In the genomic region with DNA sequence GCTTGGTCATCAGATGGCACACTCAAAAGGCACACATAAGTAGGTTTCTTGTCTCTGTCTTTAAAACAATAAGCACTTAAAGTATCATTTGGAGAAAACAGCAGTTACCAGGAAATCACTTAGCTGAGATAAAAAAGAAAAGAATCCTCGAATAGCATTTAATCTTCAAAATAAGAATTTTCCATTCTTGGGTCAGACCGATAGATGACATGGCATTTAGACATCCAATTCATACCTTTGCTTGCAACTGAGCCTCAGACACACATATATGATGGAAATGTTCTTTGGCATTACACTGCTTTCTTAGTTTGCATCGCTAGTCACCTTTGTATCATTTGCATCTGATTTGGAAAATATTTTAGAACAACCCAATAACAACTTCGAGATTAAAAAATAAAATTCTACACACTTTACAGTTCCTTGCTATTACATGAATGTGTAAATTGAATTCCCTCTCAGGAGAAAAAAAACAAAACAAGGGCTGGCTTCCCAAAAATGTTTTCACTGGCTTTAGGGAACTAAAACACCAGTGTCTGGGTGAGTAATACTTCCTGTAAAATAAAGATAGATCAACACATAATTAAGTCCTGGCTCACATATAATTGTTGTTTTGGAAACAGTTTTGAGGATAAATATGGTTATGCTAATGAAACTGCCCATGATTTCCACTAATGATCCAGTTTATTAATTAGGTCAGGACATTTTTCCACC, we compare ENCODE assay signal across 8 cellular contexts. TPM values are rescaled to one million over a fixed set of nuclear protein-coding genes. Genes with fewer than 3 reads are reported as not detected.
DNase-seq lines count a peak whose midpoint lies in the region; ATAC-seq and TF ChIP-seq lines count a peak whose summit lies in the region.

No MANE protein-coding gene starts in this region.

- peak overlapping the region; percentile 98 for H3K27ac Mint-ChIP-seq in mesothelial cell of epicardium

- peaks cover 32% of the 10 kb centered on the region for H3K4me1 Mint-ChIP-seq in mesothelial cell of epicardium

- no peak for DNase-seq in heart right ventricle
- DNase-seq in left cardiac atrium, result no peak
- DNase-seq in cardiac fibroblast (ENCODE audit: low read depth in 2 of 2), result peak; percentile 33 to 36
- DNase-seq in mesothelial cell of epicardium (ENCODE audit: low spot score in 2 of 2, unreplicated experiment in 2 of 2), result no peak
- DNase-seq in upper lobe of right lung, result no peak
- DNase-seq in NCI-H510A treated with DMSO at 0.1 percent for 48 hours (lab: John Stamatoyannopoulos, UW), result no peak
- DNase-seq in dedifferentiated amniotic fluid mesenchymal stem cell (ENCODE audit: extremely low spot score), result no peak

- peaks cover 0 to 42% (median 28%) of the 10 kb centered on the region in 9 donors for H3K4me1 ChIP-seq in heart right ventricle
- peaks cover 31% of the 10 kb centered on the region for H3K4me1 ChIP-seq in upper lobe of right lung

- intact Hi-C loops in heart right ventricle (cut with DNase I) (loop anchor here in 8 of 10 donors (5.0 to 10.0 kb wide), 7 partner anchors 41 to 246 kb away; no protein-coding TSS in a partner anchor), left cardiac atrium (cut with DNase I) (loop anchor here in 1 of 2 donors (10.0 kb wide), 1 partner anchor 134 kb away; no protein-coding TSS in a partner anchor), upper lobe of right lung (cut with DNase I) (no loop called here)

- H3K4me3 ChIP-seq in heart right ventricle, result peak overlapping the region in 8 of 10 donors; percentile 79 to 91 (median 86)
- H3K4me3 ChIP-seq in cardiac fibroblast (replicated peaks in 1 of 2; ENCODE audit: low read depth in 2 of 2, low read length in 2 of 2), result peak overlapping the region; percentile 76 to 82
- peak overlapping the region; percentile 84 for H3K4me3 ChIP-seq in upper lobe of right lung

- H3K9me3 ChIP-seq in heart right ventricle (no peaks in the 10 kb centered on the region), upper lobe of right lung (no peaks in the 10 kb centered on the region)

- ATAC-seq in heart right ventricle (no peak), left cardiac atrium (no peak), upper lobe of right lung (no peak), GM21717 (IDR thresholded peaks at IDR 0.05; ENCODE audit: unreplicated experiment) (no peak)

- H3K36me3 ChIP-seq in heart right ventricle, result no peaks in the 10 kb centered on the region
- no peaks in the 10 kb centered on the region for H3K36me3 ChIP-seq in upper lobe of right lung

- H3K36me3 Mint-ChIP-seq in mesothelial cell of epicardium, result peaks cover 2% of the 10 kb centered on the region

- no peaks in the 10 kb centered on the region for H3K27me3 Mint-ChIP-seq in mesothelial cell of epicardium (ENCODE audit: low read depth)

- no peaks in the 10 kb centered on the region for H3K27me3 ChIP-seq in heart right ventricle
- H3K27me3 ChIP-seq in upper lobe of right lung, result no peaks in the 10 kb centered on the region

- WGBS in heart right ventricle, 2 donors, result 64 to 68% methylated on average over 4 of the region's 4 CpGs

- H3K4me3 Mint-ChIP-seq in mesothelial cell of epicardium, result peak overlapping the region; percentile 94

- no peak for TF ChIP-seq CTCF in heart right ventricle (IDR thresholded peaks at IDR 0.05)
- TF ChIP-seq CTCF in cardiac fibroblast (IDR thresholded peaks at IDR 0.05; ENCODE audit: low read depth, low read length), result no peak
- no peak for TF ChIP-seq CTCF in mesothelial cell of epicardium (IDR thresholded peaks at IDR 0.05; ENCODE audit: unreplicated experiment)
- no peak for TF ChIP-seq CTCF in upper lobe of right lung (IDR thresholded peaks at IDR 0.05)

- peak overlapping the region in 9 of 10 donors; percentile 86 to 96 (median 93) for H3K27ac ChIP-seq in heart right ventricle
- peak overlapping the region; percentile 93 for H3K27ac ChIP-seq in upper lobe of right lung

- peaks cover 8% of the 10 kb centered on the region for H3K9me3 Mint-ChIP-seq in mesothelial cell of epicardium

RNA-seq across cellular contexts. Expression of gene RNF217, which starts 1.3 kb away (rescaled TPM):
- total RNA-seq in heart right ventricle (10 to 100 TPM in 9 of 10 donors, 1 to 10 TPM in 1; 8.4 to 26.9 (median 14.9) TPM), left cardiac atrium (10 to 100 TPM; 10.6 to 18.3 TPM), mesothelial cell of epicardium (49.8 to 54.9 TPM (median 51.1 TPM) in 3 replicates), upper lobe of right lung (29.2 TPM)
- polyA plus RNA-seq in heart right ventricle, result 1 to 10 TPM; 2.1 to 4.8 TPM

Comparison
In these comparisons a context has a peak if more than half of its experiments do, and no peak if none do; other contexts are left out.
1. DNase-seq: peak in cardiac fibroblast (2 of 2); none in heart right ventricle (0 of 2), left cardiac atrium (single experiment), mesothelial cell of epicardium (0 of 2), upper lobe of right lung (single experiment), NCI-H510A treated with DMSO at 0.1 percent for 48 hours (single experiment) and dedifferentiated amniotic fluid mesenchymal stem cell (single experiment).
2. Peak in every context shown above with its lines, with median percentiles within 50 percentile points of each other: H3K4me3 ChIP-seq.